33 cellular contexts compared by ENCODE assay signal in the genomic region with DNA sequence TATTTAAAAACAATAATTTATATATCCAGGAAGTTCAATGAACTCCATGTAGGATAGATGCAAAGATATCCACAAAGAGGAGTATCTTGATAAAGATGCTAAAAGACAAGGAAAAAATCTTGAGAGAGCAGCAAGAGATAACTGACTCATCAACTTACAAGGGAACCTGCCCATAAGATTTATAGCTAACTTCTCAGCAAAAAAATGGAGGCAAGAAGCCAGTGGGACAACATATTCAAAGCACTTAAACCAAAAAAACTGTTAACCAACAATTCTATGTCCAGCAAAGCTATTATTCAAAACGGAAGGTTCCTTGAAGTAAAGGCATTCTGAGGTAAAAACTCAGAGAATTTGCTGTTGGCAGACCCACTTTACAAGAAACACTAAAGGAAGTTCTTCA.
"Had no signal": no experiment of that assay in that cellular context is flagged by ENCODE, and none has a peak within 500 bp of the region (broad histone marks: within the 10 kb centered on the region; RNA-seq: fewer than 3 reads in every experiment).

No MANE protein-coding gene starts in this region.

- FAIRE-seq: astrocyte, TTC549 had no signal

- H3K27ac ChIP-seq: adrenal gland, body of pancreas, brain microvascular endothelial cell, breast epithelium, VCaP had no signal

- H3K36me3 ChIP-seq: brain microvascular endothelial cell, breast epithelium had no signal

- H3K27me3 ChIP-seq: adrenal gland, body of pancreas, brain microvascular endothelial cell, breast epithelium had no signal

- DNase-seq: activated B cell treated with CpG ODN at 0.5 μM for 24 hours; activated CD4-positive, alpha-beta memory T cell treated with anti-CD3 and anti-CD28 coated beads for 36 hours; activated CD4-positive, alpha-beta T cell treated with anti-CD3 and anti-CD28 coated beads for 4 hours; activated CD4-positive, alpha-beta T cell treated with anti-CD3 and anti-CD28 coated beads, Interleukin-2, amount 10 ng/mL, durations not matched to agents 24 days and 14 days; activated CD4-positive, alpha-beta T cell treated with anti-CD3 and anti-CD28 coated beads, Interleukin-2, amount 50 U/mL, for 1 hour; activated CD4-positive, alpha-beta T cell treated with anti-CD3 and anti-CD28 coated beads, Interleukin-2, amount 50 U/mL, for 4 hours; activated CD4-positive, CD25-positive, alpha-beta regulatory T cell treated with anti-CD3 and anti-CD28 coated beads, Interleukin-2, amount 50 U/mL, for 72 hours; activated CD8-positive, alpha-beta memory T cell treated with anti-CD3 and anti-CD28 coated beads, Interleukin-2, amount 50 U/mL, for 4 hours; activated CD8-positive, alpha-beta T cell treated with anti-CD3 and anti-CD28 coated beads for 36 hours; activated effector memory CD4-positive, alpha-beta T cell treated with anti-CD3 and anti-CD28 coated beads, Interleukin-2, amount 50 U/mL, for 16 hours; activated gamma-delta T cell treated with Interleukin-2 at 50 U/mL for 16 hours; activated naive CD4-positive, alpha-beta T cell; activated naive CD4-positive, alpha-beta T cell treated with anti-CD3 and anti-CD28 coated beads for 36 hours; activated naive CD4-positive, alpha-beta T cell treated with anti-CD3 and anti-CD28 coated beads, Interleukin-2, amount 50 U/mL, for 16 hours; activated naive CD8-positive, alpha-beta T cell treated with anti-CD3 and anti-CD28 coated beads for 36 hours; activated T-cell treated with anti-CD3 and anti-CD28 coated beads for 4 hours; activated T-cell treated with anti-CD3 and anti-CD28 coated beads, Interleukin-2, amount 50 U/mL, for 1 hour; activated T-cell treated with anti-CD3 and anti-CD28 coated beads, Interleukin-2, amount 50 U/mL, for 4 hours; activated T-cell treated with anti-CD3 and anti-CD28 coated beads, Interleukin-2, amount 50 U/mL, for 72 hours; adrenal gland; amniotic stem cell; aorta; body of pancreas; brain microvascular endothelial cell; central memory CD4-positive, alpha-beta T cell; T-helper 2 cell; T-helper 9 cell had no signal

- ATAC-seq: activated CD8-positive, alpha-beta T cell treated with anti-CD3 and anti-CD28 coated beads for 36 hours; activated naive CD4-positive, alpha-beta T cell treated with anti-CD3 and anti-CD28 coated beads, Interleukin-2, amount 50 U/mL, for 72 hours; activated T-cell treated with anti-CD3 and anti-CD28 coated beads, Interleukin-2, amount 50 U/mL, for 4 hours; activated T-cell treated with anti-CD3 and anti-CD28 coated beads, Interleukin-2, amount 50 U/mL, for 72 hours; activated T-helper 17 cell treated with anti-CD3 and anti-CD28 coated beads, Interleukin-2, amount 50 U/mL, for 72 hours; body of pancreas had no signal

- H3K9me3 ChIP-seq: body of pancreas, breast epithelium had no signal

- H3K4me3 ChIP-seq: adrenal gland, body of pancreas, breast epithelium had no signal

- H3K4me1 ChIP-seq: adrenal gland, body of pancreas, breast epithelium had no signal
